20 cellular contexts compared by ENCODE assay signal in the genomic region with DNA sequence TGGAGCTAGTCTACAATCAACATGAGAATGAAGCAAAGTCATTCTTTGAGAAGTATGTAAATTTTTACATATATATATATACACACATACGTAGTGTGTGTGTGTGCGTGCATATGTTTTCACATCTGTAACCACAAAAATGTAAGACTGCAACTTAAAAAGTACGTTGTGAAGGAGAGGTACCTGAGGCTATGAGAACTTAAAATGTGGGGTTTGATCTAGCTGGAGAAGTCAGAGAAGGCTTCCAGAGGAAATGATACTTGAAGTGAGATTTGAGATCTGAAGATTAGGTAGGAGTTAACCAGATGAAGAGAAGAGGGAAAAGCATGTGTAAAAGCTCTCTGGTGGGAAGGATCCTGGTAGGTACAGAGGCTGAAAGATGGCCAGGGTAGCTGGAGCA. TPM values are rescaled to one million over a fixed set of nuclear protein-coding genes. Genes with fewer than 3 reads are reported as not detected.
DNase-seq lines count a peak whose midpoint lies in the region; ATAC-seq and TF ChIP-seq lines count a peak whose summit lies in the region.
"Had no signal": no experiment of that assay in that cellular context is flagged by ENCODE, and none has a peak within 500 bp of the region (broad histone marks: within the 10 kb centered on the region; RNA-seq: fewer than 3 reads in every experiment).

No MANE protein-coding gene starts in this region.

- peaks cover 28% of the 10 kb centered on the region for H3K4me1 Mint-ChIP-seq in activated naive CD4-positive, alpha-beta T cell treated with anti-CD3 and anti-CD28 coated beads for 36 hours (ENCODE audit: low read depth)
- H3K4me1 Mint-ChIP-seq in activated T-helper 17 cell treated with anti-CD3 and anti-CD28 coated beads, Interleukin-2, amount 50 U/mL, for 72 hours, result peaks cover 10% of the 10 kb centered on the region

- TF ChIP-seq CTCF in transverse colon (IDR thresholded peaks at IDR 0.05), result no peak

- H3K27me3 ChIP-seq in transverse colon, result no peaks in the 10 kb centered on the region
- H3K27me3 ChIP-seq: brain microvascular endothelial cell, right lobe of liver, suprapubic skin had no signal

- in situ Hi-C loops in transverse colon (cut with MboI; ENCODE audit: low pct_ligation_motif_present in 1 of 4, low pct_unique_long_range_greater_than_20kb in 1 of 4, low sequenced_read_pairs in 3 of 4), result no loop called here

- intact Hi-C loops in activated naive CD4-positive, alpha-beta T cell treated with anti-CD3 and anti-CD28 coated beads for 36 hours (cut with micrococcal nuclease), result loop anchor here (1.0 kb wide), 1 partner anchor 23 kb away; the partner anchor contains the start of genes ATP5MK and PDCD11
- intact Hi-C loops in transverse colon (cut with DNase I; ENCODE audit: low total_unique reads), result no loop called here

- no peaks in the 10 kb centered on the region for H3K9me3 ChIP-seq in transverse colon
- H3K9me3 ChIP-seq: right lobe of liver, suprapubic skin had no signal

- H3K4me3 ChIP-seq in transverse colon, result no peak overlapping the region
- H3K4me3 ChIP-seq: right lobe of liver, suprapubic skin had no signal

- H3K27ac Mint-ChIP-seq in activated naive CD4-positive, alpha-beta T cell treated with anti-CD3 and anti-CD28 coated beads for 36 hours, result peak overlapping the region; percentile 50
- H3K27ac Mint-ChIP-seq in activated T-helper 17 cell treated with anti-CD3 and anti-CD28 coated beads, Interleukin-2, amount 50 U/mL, for 72 hours, result peak overlapping the region; percentile 32
- H3K27ac Mint-ChIP-seq: activated B cell treated with CpG ODN at 0.5 μM for 24 hours; natural killer cell treated with Interleukin-12 subunit alpha and Interleukin-12 subunit beta and Interleukin-15 and Interleukin-18, amount 100 ng/mL, for 72 hours had no signal

- peak overlapping the region; percentile 51 to 79 (median 72) for H3K27ac ChIP-seq in transverse colon
- H3K27ac ChIP-seq: brain microvascular endothelial cell, parathyroid adenoma, right lobe of liver, suprapubic skin had no signal

- H3K36me3 Mint-ChIP-seq in activated naive CD4-positive, alpha-beta T cell treated with anti-CD3 and anti-CD28 coated beads for 36 hours (ENCODE audit: low read depth), result peaks cover 19% of the 10 kb centered on the region
- H3K36me3 Mint-ChIP-seq in activated T-helper 17 cell treated with anti-CD3 and anti-CD28 coated beads, Interleukin-2, amount 50 U/mL, for 72 hours (ENCODE audit: low read depth), result peaks cover 61% of the 10 kb centered on the region

- no peaks in the 10 kb centered on the region for H3K27me3 Mint-ChIP-seq in activated naive CD4-positive, alpha-beta T cell treated with anti-CD3 and anti-CD28 coated beads for 36 hours (ENCODE audit: low read depth)
- H3K27me3 Mint-ChIP-seq in activated T-helper 17 cell treated with anti-CD3 and anti-CD28 coated beads, Interleukin-2, amount 50 U/mL, for 72 hours, result no peaks in the 10 kb centered on the region
- H3K27me3 Mint-ChIP-seq: activated B cell treated with CpG ODN at 0.5 μM for 24 hours; natural killer cell treated with Interleukin-12 subunit alpha and Interleukin-12 subunit beta and Interleukin-15 and Interleukin-18, amount 100 ng/mL, for 72 hours had no signal

- no peak for TF ChIP-seq EP300 in transverse colon (IDR thresholded peaks at IDR 0.05; ENCODE audit: low read depth)

- H3K9me3 Mint-ChIP-seq in activated naive CD4-positive, alpha-beta T cell treated with anti-CD3 and anti-CD28 coated beads for 36 hours, result no peaks in the 10 kb centered on the region
- no peaks in the 10 kb centered on the region for H3K9me3 Mint-ChIP-seq in activated T-helper 17 cell treated with anti-CD3 and anti-CD28 coated beads, Interleukin-2, amount 50 U/mL, for 72 hours
- H3K9me3 Mint-ChIP-seq: activated B cell treated with CpG ODN at 0.5 μM for 24 hours; natural killer cell treated with Interleukin-12 subunit alpha and Interleukin-12 subunit beta and Interleukin-15 and Interleukin-18, amount 100 ng/mL, for 72 hours had no signal

- ATAC-seq in HG02885 (IDR thresholded peaks at IDR 0.05; ENCODE audit: poor library complexity, unreplicated experiment), result peak; percentile 55
- no peak for ATAC-seq in activated T-helper 17 cell treated with anti-CD3 and anti-CD28 coated beads, Interleukin-2, amount 50 U/mL, for 72 hours (replicated peaks)
- ATAC-seq in GM21381 (IDR thresholded peaks at IDR 0.05; ENCODE audit: unreplicated experiment), result no peak
- ATAC-seq: natural killer cell treated with Interleukin-12 subunit alpha and Interleukin-12 subunit beta and Interleukin-15 and Interleukin-18, amount 100 ng/mL, for 72 hours; right lobe of liver had no signal

- H3K4me3 Mint-ChIP-seq in activated naive CD4-positive, alpha-beta T cell treated with anti-CD3 and anti-CD28 coated beads for 36 hours, result no peak overlapping the region
- H3K4me3 Mint-ChIP-seq in activated T-helper 17 cell treated with anti-CD3 and anti-CD28 coated beads, Interleukin-2, amount 50 U/mL, for 72 hours, result no peak overlapping the region
- H3K4me3 Mint-ChIP-seq: activated B cell treated with CpG ODN at 0.5 μM for 24 hours; natural killer cell treated with Interleukin-12 subunit alpha and Interleukin-12 subunit beta and Interleukin-15 and Interleukin-18, amount 100 ng/mL, for 72 hours had no signal

- peaks cover 0 to 10% (median 0%) of the 10 kb centered on the region in 4 donors for H3K36me3 ChIP-seq in transverse colon

- DNase-seq in activated naive CD4-positive, alpha-beta T cell treated with anti-CD3 and anti-CD28 coated beads for 36 hours, result no peak
- no peak for DNase-seq in activated naive CD4-positive, alpha-beta T cell treated with Interleukin-2 at 50 U/mL for 16 hours
- DNase-seq in transverse colon (no peak), retina (no peak), NCI-H748 (lab: John Stamatoyannopoulos, UW; ENCODE audit: unreplicated experiment) (no peak)
- DNase-seq: activated B cell treated with CpG ODN at 0.5 μM for 24 hours; brain microvascular endothelial cell; C1 segment of cervical spinal cord; cortex of kidney; left colon; NCI-H510A treated with DMSO at 0.1 percent for 48 hours; right lobe of liver; stimulated activated CD4-positive, alpha-beta T cell treated with anti-CD3 and anti-CD28 coated beads, Interleukin-15, amount 100 ng/mL, for 24 hours; T-helper 9 cell had no signal

- WGBS in transverse colon (ENCODE audit: low coverage in 1 of 2), 2 donors, result 65 to 74% methylated on average over 3 of the region's 3 CpGs

- H3K4me1 ChIP-seq in transverse colon, result peaks cover 10 to 38% (median 33%) of the 10 kb centered on the region in 4 donors
- H3K4me1 ChIP-seq: parathyroid adenoma had no signal

- CTCF ChIA-PET in activated naive CD4-positive, alpha-beta T cell treated with anti-CD3 and anti-CD28 coated beads for 36 hours (lab: Charles Lee), result interaction anchor here (0.8 kb wide), 1 partner anchor 112 kb away, joined by 4 read pairs; no protein-coding TSS in a partner anchor

- TF ChIP-seq POLR2A in transverse colon (IDR thresholded peaks at IDR 0.05), result no peak

RNA-seq across cellular contexts. Expression of gene TAF5, which starts 5.8 kb away (rescaled TPM):
- total RNA-seq in activated naive CD4-positive, alpha-beta T cell treated with anti-CD3 and anti-CD28 coated beads for 36 hours, result 10 to 100 TPM; 16.3 TPM
- total RNA-seq in activated T-helper 17 cell treated with anti-CD3 and anti-CD28 coated beads, Interleukin-2, amount 50 U/mL, for 72 hours, result 10 to 100 TPM in 1 of 2 donors, 1 to 10 TPM in 1; 8.7 to 13.4 TPM
- 10 to 100 TPM in 1 of 4 donors, 1 to 10 TPM in 2, under 1 TPM in 1; 1.00 to 22.8 (median 5.9) TPM for total RNA-seq in transverse colon

RNA-seq across cellular contexts. Expression of gene PCGF6, which starts 22.6 kb away (rescaled TPM):
- total RNA-seq in activated naive CD4-positive, alpha-beta T cell treated with anti-CD3 and anti-CD28 coated beads for 36 hours, result 10 to 100 TPM; 10.6 to 10.7 TPM
- total RNA-seq in activated T-helper 17 cell treated with anti-CD3 and anti-CD28 coated beads, Interleukin-2, amount 50 U/mL, for 72 hours, result 10 to 100 TPM; 11.3 to 14.2 TPM
- 10 to 100 TPM in 3 of 4 donors, 1 to 10 TPM in 1; 5.9 to 44.5 (median 21.6) TPM for total RNA-seq in transverse colon

RNA-seq across cellular contexts. Expression of gene ATP5MK, which starts 22.7 kb away (rescaled TPM):
- 100 to 1,000 TPM; 422 to 423 TPM for total RNA-seq in activated naive CD4-positive, alpha-beta T cell treated with anti-CD3 and anti-CD28 coated beads for 36 hours
- 100 to 1,000 TPM; 290 to 425 TPM for total RNA-seq in activated T-helper 17 cell treated with anti-CD3 and anti-CD28 coated beads, Interleukin-2, amount 50 U/mL, for 72 hours
- total RNA-seq in transverse colon, result 100 to 1,000 TPM in 3 of 4 donors, 10 to 100 TPM in 1; 13.7 to 415 (median 216) TPM

RNA-seq across cellular contexts. Expression of gene PDCD11, which starts 22.9 kb away (rescaled TPM):
- 10 to 100 TPM; 50.1 TPM for total RNA-seq in activated naive CD4-positive, alpha-beta T cell treated with anti-CD3 and anti-CD28 coated beads for 36 hours
- total RNA-seq in activated T-helper 17 cell treated with anti-CD3 and anti-CD28 coated beads, Interleukin-2, amount 50 U/mL, for 72 hours, result 10 to 100 TPM; 50.1 to 79.5 TPM
- total RNA-seq in transverse colon, result 10 to 100 TPM; 10.1 to 20.0 (median 13.3) TPM
